18 cellular contexts compared by ENCODE assay signal in the genomic region with DNA sequence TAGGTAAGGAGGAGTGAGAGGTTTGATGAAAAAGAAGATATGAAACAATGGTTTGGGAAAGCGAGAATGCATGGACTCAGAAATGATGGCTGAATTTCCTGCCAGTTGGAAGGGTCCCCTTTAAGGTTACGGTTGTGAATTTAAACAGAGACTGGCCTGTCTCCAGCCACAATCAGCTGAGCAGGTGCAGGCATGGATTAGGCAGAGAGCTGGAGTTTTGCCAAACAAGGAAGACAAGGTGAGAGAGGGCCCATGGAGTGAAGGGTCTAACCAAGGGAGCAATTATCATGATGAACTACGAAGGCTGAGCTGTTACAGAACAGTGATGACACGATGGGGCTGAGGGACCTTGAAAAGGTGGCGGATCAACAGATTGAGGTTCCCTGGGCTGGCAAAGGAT. TPM values are rescaled to one million over a fixed set of nuclear protein-coding genes. Genes with fewer than 3 reads are reported as not detected.
DNase-seq lines count a peak whose midpoint lies in the region; ATAC-seq and TF ChIP-seq lines count a peak whose summit lies in the region.
"Had no signal": no experiment of that assay in that cellular context is flagged by ENCODE, and none has a peak within 500 bp of the region (broad histone marks: within the 10 kb centered on the region; RNA-seq: fewer than 3 reads in every experiment).

No MANE protein-coding gene starts in this region.

- no peak overlapping the region for H3K27ac Mint-ChIP-seq in activated naive CD8-positive, alpha-beta T cell treated with anti-CD3 and anti-CD28 coated beads for 36 hours
- H3K27ac Mint-ChIP-seq in activated T-helper 1 cell treated with anti-CD3 and anti-CD28 coated beads, Interleukin-12 subunit alpha, Interleukin-12 subunit beta, Interleukin-2, Interleukin-4 antibody, amounts not matched to agents 30 ng/mL and 10 ng/mL and 1 ng/mL, durations not matched to agents 14 hours and 24 hours and 36 hours: no peak overlapping the region
- H3K27ac Mint-ChIP-seq: CD8-positive, alpha-beta T cell; nephron progenitor cell; T-helper 17 cell; WTC11 had no signal

- H3K27me3 Mint-ChIP-seq in activated naive CD8-positive, alpha-beta T cell treated with anti-CD3 and anti-CD28 coated beads for 36 hours: no peaks in the 10 kb centered on the region
- no peaks in the 10 kb centered on the region for H3K27me3 Mint-ChIP-seq in activated T-helper 1 cell treated with anti-CD3 and anti-CD28 coated beads, Interleukin-12 subunit alpha, Interleukin-12 subunit beta, Interleukin-2, Interleukin-4 antibody, amounts not matched to agents 30 ng/mL and 10 ng/mL and 1 ng/mL, durations not matched to agents 14 hours and 24 hours and 36 hours (ENCODE audit: insufficient read depth)
- H3K27me3 Mint-ChIP-seq: T-helper 17 cell had no signal

- peaks cover 1% of the 10 kb centered on the region for H3K9me3 Mint-ChIP-seq in activated naive CD8-positive, alpha-beta T cell treated with anti-CD3 and anti-CD28 coated beads for 36 hours
- H3K9me3 Mint-ChIP-seq in activated T-helper 1 cell treated with anti-CD3 and anti-CD28 coated beads, Interleukin-12 subunit alpha, Interleukin-12 subunit beta, Interleukin-2, Interleukin-4 antibody, amounts not matched to agents 30 ng/mL and 10 ng/mL and 1 ng/mL, durations not matched to agents 14 hours and 24 hours and 36 hours: no peaks in the 10 kb centered on the region
- H3K9me3 Mint-ChIP-seq: CD8-positive, alpha-beta T cell; nephron progenitor cell; WTC11 had no signal

- H3K27ac ChIP-seq in VCaP: peak overlapping the region; percentile 24; the same call in 1 of the 2 replicates
- H3K27ac ChIP-seq: SJCRH30, spleen had no signal

- H3K4me3 Mint-ChIP-seq in activated naive CD8-positive, alpha-beta T cell treated with anti-CD3 and anti-CD28 coated beads for 36 hours: no peak overlapping the region
- H3K4me3 Mint-ChIP-seq in activated T-helper 1 cell treated with anti-CD3 and anti-CD28 coated beads, Interleukin-12 subunit alpha, Interleukin-12 subunit beta, Interleukin-2, Interleukin-4 antibody, amounts not matched to agents 30 ng/mL and 10 ng/mL and 1 ng/mL, durations not matched to agents 14 hours and 24 hours and 36 hours: no peak overlapping the region
- H3K4me3 Mint-ChIP-seq: CD8-positive, alpha-beta T cell; nephron progenitor cell; T-helper 17 cell; WTC11 had no signal

- peaks cover 10% of the 10 kb centered on the region for H3K4me1 Mint-ChIP-seq in activated naive CD8-positive, alpha-beta T cell treated with anti-CD3 and anti-CD28 coated beads for 36 hours
- H3K4me1 Mint-ChIP-seq in activated T-helper 1 cell treated with anti-CD3 and anti-CD28 coated beads, Interleukin-12 subunit alpha, Interleukin-12 subunit beta, Interleukin-2, Interleukin-4 antibody, amounts not matched to agents 30 ng/mL and 10 ng/mL and 1 ng/mL, durations not matched to agents 14 hours and 24 hours and 36 hours (ENCODE audit: low read depth): no peaks in the 10 kb centered on the region
- H3K4me1 Mint-ChIP-seq: nephron progenitor cell, T-helper 17 cell, WTC11 had no signal

- intact Hi-C loops in activated T-helper 1 cell treated with anti-CD3 and anti-CD28 coated beads, Interleukin-12 subunit alpha, Interleukin-12 subunit beta, Interleukin-2, Interleukin-4 antibody, amounts not matched to agents 30 ng/mL and 10 ng/mL and 1 ng/mL, durations not matched to agents 14 hours and 24 hours and 36 hours (cut with micrococcal nuclease): no loop called here

- ATAC-seq in omental fat pad (ENCODE audit: low FRiP score): no peak
- ATAC-seq: CD8-positive, alpha-beta T cell; T-helper 17 cell; WTC11 had no signal

- no peak for TF ChIP-seq CTCF in VCaP (conservative IDR thresholded peaks at IDR 0.05)
- TF ChIP-seq CTCF in omental fat pad (IDR thresholded peaks at IDR 0.05): no peak

- H3K36me3 Mint-ChIP-seq in activated naive CD8-positive, alpha-beta T cell treated with anti-CD3 and anti-CD28 coated beads for 36 hours: peaks cover 2% of the 10 kb centered on the region
- H3K36me3 Mint-ChIP-seq in activated T-helper 1 cell treated with anti-CD3 and anti-CD28 coated beads, Interleukin-12 subunit alpha, Interleukin-12 subunit beta, Interleukin-2, Interleukin-4 antibody, amounts not matched to agents 30 ng/mL and 10 ng/mL and 1 ng/mL, durations not matched to agents 14 hours and 24 hours and 36 hours (ENCODE audit: low read depth): no peaks in the 10 kb centered on the region
- H3K36me3 Mint-ChIP-seq: CD8-positive, alpha-beta T cell; WTC11 had no signal

- peak; percentile 77 for DNase-seq in DMS53 (lab: John Stamatoyannopoulos, UW)
- peak; percentile 11 for DNase-seq in NCI-H1417 treated with DMSO at 0.1 percent for 48 hours (lab: John Stamatoyannopoulos, UW)
- peak; percentile 19 for DNase-seq in NCI-H2196 treated with DMSO at 0.1 percent for 48 hours (lab: John Stamatoyannopoulos, UW; ENCODE audit: unreplicated experiment)
- no peak for DNase-seq in activated naive CD8-positive, alpha-beta T cell treated with anti-CD3 and anti-CD28 coated beads for 36 hours
- no peak for DNase-seq in omental fat pad (ENCODE audit: low spot score)
- no peak for DNase-seq in activated T-helper 1 cell treated with anti-CD3 and anti-CD28 coated beads, Interleukin-12 subunit alpha, Interleukin-12 subunit beta, Interleukin-2, Interleukin-4 antibody, amounts not matched to agents 30 ng/mL and 10 ng/mL and 1 ng/mL, durations not matched to agents 14 hours and 24 hours and 36 hours (ENCODE audit: low spot score)
- DNase-seq in anterior cingulate cortex (lab: John Stamatoyannopoulos, UW): no peak
- DNase-seq: CD8-positive, alpha-beta T cell; foreskin melanocyte; NCI-H1694 treated with DMSO at 0.1 percent for 48 hours; nephron progenitor cell; OCI-M1; spleen; T-helper 17 cell had no signal

RNA-seq across cellular contexts. Expression of a gene that starts 41.3 kb away (rescaled TPM):
- not detected for total RNA-seq in activated naive CD8-positive, alpha-beta T cell treated with anti-CD3 and anti-CD28 coated beads for 36 hours
- under 1 TPM in 1 of 4 donors, not detected in 3; 0.72 TPM for total RNA-seq in omental fat pad
- not detected in 2 replicates for total RNA-seq in activated T-helper 1 cell treated with anti-CD3 and anti-CD28 coated beads, Interleukin-12 subunit alpha, Interleukin-12 subunit beta, Interleukin-2, Interleukin-4 antibody, amounts not matched to agents 30 ng/mL and 10 ng/mL and 1 ng/mL, durations not matched to agents 14 hours and 24 hours and 36 hours
- total RNA-seq: CD8-positive, alpha-beta T cell; dermis microvascular lymphatic vessel endothelial cell; spleen; T-helper 17 cell; WTC11 had no signal

RNA-seq across cellular contexts. Expression of a gene that starts 56.0 kb away (rescaled TPM):
- total RNA-seq in activated naive CD8-positive, alpha-beta T cell treated with anti-CD3 and anti-CD28 coated beads for 36 hours: under 1 TPM; 0.54 to 0.95 TPM
- 1 to 10 TPM in 3 of 4 donors, not detected in 1; 2.6 to 6.7 (median 2.9) TPM for total RNA-seq in omental fat pad
- total RNA-seq in activated T-helper 1 cell treated with anti-CD3 and anti-CD28 coated beads, Interleukin-12 subunit alpha, Interleukin-12 subunit beta, Interleukin-2, Interleukin-4 antibody, amounts not matched to agents 30 ng/mL and 10 ng/mL and 1 ng/mL, durations not matched to agents 14 hours and 24 hours and 36 hours: 0.81 and 1.3 TPM in 2 replicates
- total RNA-seq: CD8-positive, alpha-beta T cell; T-helper 17 cell had no signal

Comparison
In these comparisons a context has a peak if more than half of its experiments do, and no peak if none do; other contexts are left out.
1. DNase-seq: peak in DMS53 (single experiment), NCI-H1417 treated with DMSO at 0.1 percent for 48 hours (single experiment) and NCI-H2196 treated with DMSO at 0.1 percent for 48 hours (single experiment); none in activated naive CD8-positive, alpha-beta T cell treated with anti-CD3 and anti-CD28 coated beads for 36 hours (single experiment), omental fat pad (single experiment), activated T-helper 1 cell treated with anti-CD3 and anti-CD28 coated beads, Interleukin-12 subunit alpha, Interleukin-12 subunit beta, Interleukin-2, Interleukin-4 antibody, amounts not matched to agents 30 ng/mL and 10 ng/mL and 1 ng/mL, durations not matched to agents 14 hours and 24 hours and 36 hours (single experiment) and anterior cingulate cortex (0 of 58).